Comparison of ENCODE assay signal across 20 cellular contexts in genomic region chr1:69070660-69071373, GRCh38.
"Had no signal": no experiment of that assay in that cellular context is flagged by ENCODE, and none has a peak within 500 bp of the region (broad histone marks: within the 10 kb centered on the region; RNA-seq: fewer than 3 reads in every experiment).

No MANE protein-coding gene starts in this region.

- H3K36me3 Mint-ChIP-seq: activated naive CD8-positive, alpha-beta T cell treated with anti-CD3 and anti-CD28 coated beads, Interleukin-2, amount 10 ng/mL, durations not matched to agents 7 days and 5 days had no signal

- ATAC-seq: activated CD8-positive, alpha-beta T cell treated with anti-CD3 and anti-CD28 coated beads, Interleukin-2, amount 10 ng/mL, durations not matched to agents 7 days and 5 days; PC-3 had no signal

- H3K4me1 Mint-ChIP-seq: activated naive CD8-positive, alpha-beta T cell treated with anti-CD3 and anti-CD28 coated beads, Interleukin-2, amount 10 ng/mL, durations not matched to agents 7 days and 5 days had no signal

- H3K27me3 Mint-ChIP-seq: activated naive CD8-positive, alpha-beta T cell treated with anti-CD3 and anti-CD28 coated beads, Interleukin-2, amount 10 ng/mL, durations not matched to agents 7 days and 5 days had no signal

- H3K4me3 Mint-ChIP-seq: activated CD8-positive, alpha-beta T cell treated with anti-CD3 and anti-CD28 coated beads, Interleukin-2, amount 10 ng/mL, durations not matched to agents 7 days and 5 days; activated naive CD8-positive, alpha-beta T cell treated with anti-CD3 and anti-CD28 coated beads, Interleukin-2, amount 10 ng/mL, durations not matched to agents 7 days and 5 days; T-helper 1 cell treated with Interleukin-12 subunit alpha and Interleukin-12 subunit beta and Interleukin-4 antibody, amounts not matched to agents 30 μg/mL and 1 μg/mL, for 36 hours had no signal

- H3K27ac Mint-ChIP-seq: activated CD8-positive, alpha-beta T cell treated with anti-CD3 and anti-CD28 coated beads, Interleukin-2, amount 10 ng/mL, durations not matched to agents 7 days and 5 days; activated naive CD8-positive, alpha-beta T cell treated with anti-CD3 and anti-CD28 coated beads, Interleukin-2, amount 10 ng/mL, durations not matched to agents 7 days and 5 days; T-helper 1 cell treated with Interleukin-12 subunit alpha and Interleukin-12 subunit beta and Interleukin-4 antibody, amounts not matched to agents 30 μg/mL and 1 μg/mL, for 36 hours had no signal

- H3K4me3 ChIP-seq: adrenal gland, colonic mucosa had no signal

- DNase-seq: activated CD4-positive, alpha-beta T cell treated with anti-CD3 and anti-CD28 coated beads for 48 hours; activated CD4-positive, alpha-beta T cell treated with anti-CD3 and anti-CD28 coated beads, Interleukin-2, amount 50 U/mL, for 4 hours; activated CD4-positive, CD25-positive, alpha-beta regulatory T cell treated with anti-CD3 and anti-CD28 coated beads, Interleukin-2, amount 50 U/mL, for 72 hours; activated CD8-positive, alpha-beta memory T cell treated with anti-CD3 and anti-CD28 coated beads, Interleukin-2, amount 50 U/mL, for 48 hours; activated CD8-positive, alpha-beta T cell treated with anti-CD3 and anti-CD28 coated beads, Interleukin-2, amount 10 ng/mL, durations not matched to agents 7 days and 5 days; activated naive CD4-positive, alpha-beta T cell treated with anti-CD3 and anti-CD28 coated beads, Interleukin-2, amount 50 U/mL, for 16 hours; activated naive CD8-positive, alpha-beta T cell treated with anti-CD3 and anti-CD28 coated beads, Interleukin-2, amount 10 ng/mL, durations not matched to agents 7 days and 5 days; activated T-cell treated with anti-CD3 and anti-CD28 coated beads, Interleukin-2, amount 50 U/mL, for 1 hour; adrenal gland; anterior cingulate cortex; colonic mucosa; MV-4-11; NCI-H1092 treated with DMSO at 0.1 percent for 48 hours; NCI-H1417 treated with DMSO at 0.1 percent for 48 hours; NCI-H1694; NCI-H2029; NCI-H510A treated with DMSO at 0.1 percent for 48 hours; PC-3; SHP77 had no signal
